11 cellular contexts compared by ENCODE assay signal in genomic region chr10:52568309-52568708, GRCh38.
"Had no signal": no experiment of that assay in that cellular context is flagged by ENCODE, and none has a peak within 500 bp of the region (broad histone marks: within the 10 kb centered on the region; RNA-seq: fewer than 3 reads in every experiment).

No MANE protein-coding gene starts in this region.

- H3K27me3 ChIP-seq: gastrocnemius medialis, transverse colon had no signal

- H3K4me1 ChIP-seq: gastrocnemius medialis, parathyroid adenoma, transverse colon had no signal

- H3K9ac ChIP-seq: parathyroid adenoma had no signal

- DNase-seq: activated CD4-positive, alpha-beta T cell treated with anti-CD3 and anti-CD28 coated beads, Interleukin-2, amount 50 U/mL, for 1 hour; activated naive CD4-positive, alpha-beta T cell treated with anti-CD3 and anti-CD28 coated beads, Interleukin-2, amount 50 U/mL, for 16 hours; activated T-cell treated with anti-CD3 and anti-CD28 coated beads for 4 hours; gastrocnemius medialis; kidney glomerular epithelial cell; naive B cell; T-helper 17 cell; transverse colon had no signal

- H3K9me3 ChIP-seq: gastrocnemius medialis, transverse colon had no signal

- H3K4me3 ChIP-seq: gastrocnemius medialis, transverse colon had no signal

- ATAC-seq: esophagus mucosa; gastrocnemius medialis; stimulated activated effector memory CD8-positive, alpha-beta T cell treated with anti-CD3 and anti-CD28 coated beads, Interleukin-12 subunit alpha, Interleukin-12 subunit beta, amount 100 ng/mL, for 72 hours; T-helper 17 cell had no signal

- H3K27ac ChIP-seq: gastrocnemius medialis, parathyroid adenoma, transverse colon had no signal

- H3K79me2 ChIP-seq: parathyroid adenoma had no signal

- H3K36me3 ChIP-seq: gastrocnemius medialis, transverse colon had no signal

- H2AFZ ChIP-seq: parathyroid adenoma had no signal
